In genomic region chr2:46097714-46098480, GRCh38 we compare ENCODE assay signal across 9 cellular contexts.
DNase-seq lines count a peak whose midpoint lies in the region; ATAC-seq and TF ChIP-seq lines count a peak whose summit lies in the region.
"Had no signal": no experiment of that assay in that cellular context is flagged by ENCODE, and none has a peak within 500 bp of the region (broad histone marks: within the 10 kb centered on the region; RNA-seq: fewer than 3 reads in every experiment).

No MANE protein-coding gene starts in this region.

- H3K4me3 ChIP-seq in kidney epithelial cell (ENCODE audit: low read depth, low read length), result no peak overlapping the region
- no peak overlapping the region for H3K4me3 ChIP-seq in tibial artery
- H3K4me3 ChIP-seq in BE2C (ENCODE audit: low read depth, low read length), result no peak overlapping the region

- ATAC-seq in stimulated activated naive CD8-positive, alpha-beta T cell treated with anti-CD3 and anti-CD28 coated beads, Interleukin-15, amount 100 ng/mL, for 72 hours, result no peak

- H3K36me3 Mint-ChIP-seq in activated naive CD4-positive, alpha-beta T cell treated with anti-CD3 and anti-CD28 coated beads for 36 hours (ENCODE audit: low read depth), result peaks cover 7% of the 10 kb centered on the region

- H3K27ac ChIP-seq in tibial artery, result peak overlapping the region; percentile 28 to 59
- H3K27ac ChIP-seq: 22Rv1 had no signal

- H3K4me1 ChIP-seq in tibial artery (peaks cover 0 to 29% (median 13%) of the 10 kb centered on the region in 4 donors), BE2C (no peaks in the 10 kb centered on the region)

- no peak overlapping the region for H3K27ac Mint-ChIP-seq in activated naive CD4-positive, alpha-beta T cell treated with anti-CD3 and anti-CD28 coated beads for 36 hours
- H3K27ac Mint-ChIP-seq in stimulated activated naive CD8-positive, alpha-beta T cell treated with anti-CD3 and anti-CD28 coated beads, Interleukin-15, amount 100 ng/mL, for 72 hours, result peak overlapping the region in 1 of 2 donors; percentile 53

- H3K9me3 ChIP-seq in tibial artery (no peaks in the 10 kb centered on the region), BE2C (no peaks in the 10 kb centered on the region)

- H3K4me3 Mint-ChIP-seq in activated naive CD4-positive, alpha-beta T cell treated with anti-CD3 and anti-CD28 coated beads for 36 hours, result no peak overlapping the region
- no peak overlapping the region for H3K4me3 Mint-ChIP-seq in stimulated activated naive CD8-positive, alpha-beta T cell treated with anti-CD3 and anti-CD28 coated beads, Interleukin-15, amount 100 ng/mL, for 72 hours

- no peaks in the 10 kb centered on the region for H3K27me3 Mint-ChIP-seq in activated naive CD4-positive, alpha-beta T cell treated with anti-CD3 and anti-CD28 coated beads for 36 hours (ENCODE audit: low read depth)
- H3K27me3 Mint-ChIP-seq in stimulated activated naive CD8-positive, alpha-beta T cell treated with anti-CD3 and anti-CD28 coated beads, Interleukin-15, amount 100 ng/mL, for 72 hours, result no peaks in the 10 kb centered on the region

- DNase-seq in DMS 273 (lab: John Stamatoyannopoulos, UW; ENCODE audit: unreplicated experiment) (peak; percentile 9), DMS 273 treated with DMSO at 0.1 percent for 48 hours (lab: John Stamatoyannopoulos, UW) (no peak), brain pericyte (ENCODE audit: low read depth, low spot score) (peak; percentile 50), kidney epithelial cell (ENCODE audit: low read depth) (peak; percentile 88), tibial artery (peak; percentile 63 to 75), BE2C (no peak)
- DNase-seq in activated naive CD4-positive, alpha-beta T cell treated with anti-CD3 and anti-CD28 coated beads for 36 hours, result no peak
- DNase-seq in stimulated activated naive CD8-positive, alpha-beta T cell treated with anti-CD3 and anti-CD28 coated beads, Interleukin-15, amount 100 ng/mL, for 72 hours, result no peak

- CTCF ChIA-PET in activated naive CD4-positive, alpha-beta T cell treated with anti-CD3 and anti-CD28 coated beads for 36 hours (lab: Charles Lee), result interaction anchor here (0.6 kb wide), 1 partner anchor 204 kb away, joined by 6 read pairs; no protein-coding TSS in a partner anchor

- no peaks in the 10 kb centered on the region for H3K4me1 Mint-ChIP-seq in activated naive CD4-positive, alpha-beta T cell treated with anti-CD3 and anti-CD28 coated beads for 36 hours (ENCODE audit: low read depth)
- peaks cover 18% of the 10 kb centered on the region for H3K4me1 Mint-ChIP-seq in stimulated activated naive CD8-positive, alpha-beta T cell treated with anti-CD3 and anti-CD28 coated beads, Interleukin-15, amount 100 ng/mL, for 72 hours

- peaks cover 2% of the 10 kb centered on the region for H3K9me3 Mint-ChIP-seq in activated naive CD4-positive, alpha-beta T cell treated with anti-CD3 and anti-CD28 coated beads for 36 hours
- peaks cover 3 to 18% of the 10 kb centered on the region in 2 donors for H3K9me3 Mint-ChIP-seq in stimulated activated naive CD8-positive, alpha-beta T cell treated with anti-CD3 and anti-CD28 coated beads, Interleukin-15, amount 100 ng/mL, for 72 hours

- no peaks in the 10 kb centered on the region for H3K27me3 ChIP-seq in kidney epithelial cell (ENCODE audit: control insufficient read depth, insufficient read depth, low read length)
- H3K27me3 ChIP-seq in tibial artery, result no peaks in the 10 kb centered on the region
- no peaks in the 10 kb centered on the region for H3K27me3 ChIP-seq in BE2C

- intact Hi-C loops in tibial artery (cut with DNase I; ENCODE audit: low total_unique reads), result no loop called here
- intact Hi-C loops in activated naive CD4-positive, alpha-beta T cell treated with anti-CD3 and anti-CD28 coated beads for 36 hours (cut with micrococcal nuclease), result no loop called here

- H3K36me3 ChIP-seq in kidney epithelial cell (ENCODE audit: control insufficient read depth, insufficient read depth, low read length) (no peaks in the 10 kb centered on the region), tibial artery (peaks cover 0 to 9% (median 0%) of the 10 kb centered on the region in 3 donors), BE2C (peaks cover 13% of the 10 kb centered on the region)

- TF ChIP-seq CTCF in kidney epithelial cell (IDR thresholded peaks at IDR 0.05; ENCODE audit: insufficient read depth, low read length, poor library complexity, severe bottlenecking) (no peak), tibial artery (IDR thresholded peaks at IDR 0.05) (no peak), BE2C (IDR thresholded peaks at IDR 0.05; ENCODE audit: low read depth, low read length) (no peak)

Comparison
In these comparisons a context has a peak if more than half of its experiments do, and no peak if none do; other contexts are left out.
1. DNase-seq: peak in DMS 273 (single experiment), brain pericyte (single experiment), kidney epithelial cell (single experiment) and tibial artery (2 of 2); none in DMS 273 treated with DMSO at 0.1 percent for 48 hours (single experiment), activated naive CD4-positive, alpha-beta T cell treated with anti-CD3 and anti-CD28 coated beads for 36 hours (single experiment), BE2C (single experiment) and stimulated activated naive CD8-positive, alpha-beta T cell treated with anti-CD3 and anti-CD28 coated beads, Interleukin-15, amount 100 ng/mL, for 72 hours (0 of 2).